10 cellular contexts compared by ENCODE assay signal in the genomic region with DNA sequence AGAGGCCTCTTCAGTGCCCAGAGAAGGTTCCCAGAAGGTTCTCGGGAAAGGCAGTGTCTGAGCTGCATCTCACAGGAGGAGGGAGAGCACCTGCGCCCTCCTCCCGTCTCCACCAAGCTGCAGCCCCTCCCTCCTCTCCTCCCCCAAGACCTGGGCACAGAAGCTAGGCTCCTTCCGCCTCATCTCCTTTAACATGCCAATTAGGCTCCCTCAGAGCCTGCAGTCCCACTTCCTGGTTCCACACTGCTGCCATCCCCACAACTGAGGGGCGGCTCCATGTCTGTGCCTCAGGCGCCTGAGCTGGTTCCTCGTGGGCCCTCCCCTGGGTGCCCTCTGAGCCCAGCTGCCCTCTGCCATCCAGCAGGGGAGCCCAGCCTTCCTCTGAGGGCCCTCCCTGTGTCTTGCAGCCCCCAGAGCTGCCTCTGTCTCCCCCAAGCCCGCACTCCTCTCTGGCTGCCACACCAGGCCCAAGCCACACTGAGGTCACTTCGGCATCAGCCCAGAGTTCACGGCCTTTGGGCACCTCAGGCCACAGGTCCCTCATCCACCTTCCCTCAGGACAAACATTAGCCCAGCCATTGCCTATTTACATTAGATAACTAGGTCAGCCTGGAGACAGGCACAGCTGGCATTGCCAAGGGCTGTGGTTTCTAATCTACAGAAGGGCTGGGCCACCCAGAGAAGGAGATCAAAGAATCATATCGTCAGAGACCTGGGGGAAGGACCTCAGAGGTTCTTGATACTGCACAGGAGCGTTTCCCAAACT. TPM values are rescaled to one million over a fixed set of nuclear protein-coding genes. Genes with fewer than 3 reads are reported as not detected.
DNase-seq lines count a peak whose midpoint lies in the region; ATAC-seq and TF ChIP-seq lines count a peak whose summit lies in the region.
"Had no signal": no experiment of that assay in that cellular context is flagged by ENCODE, and none has a peak within 500 bp of the region (broad histone marks: within the 10 kb centered on the region; RNA-seq: fewer than 3 reads in every experiment).

No MANE protein-coding gene starts in this region.

- DNase-seq in DMS79 (lab: John Stamatoyannopoulos, UW) (peak; percentile 87), NCI-H226 (peak; percentile 89), prostate gland (ENCODE audit: low spot score) (no peak), AG20443 (ENCODE audit: low spot score) (no peak), T-helper 9 cell (no peak)
- no peak for DNase-seq in activated CD8-positive, alpha-beta T cell treated with anti-CD3 and anti-CD28 coated beads for 36 hours
- DNase-seq: glutamatergic neuron had no signal

- intact Hi-C loops in prostate gland (cut with DNase I) = no loop called here
- intact Hi-C loops in activated CD8-positive, alpha-beta T cell treated with anti-CD3 and anti-CD28 coated beads for 36 hours (cut with micrococcal nuclease) = no loop called here

- TF ChIP-seq POLR2A in gastroesophageal sphincter (IDR thresholded peaks at IDR 0.05) = no peak
- TF ChIP-seq POLR2A in prostate gland (IDR thresholded peaks at IDR 0.05) = no peak

- no peaks in the 10 kb centered on the region for H3K4me1 Mint-ChIP-seq in activated CD8-positive, alpha-beta T cell treated with anti-CD3 and anti-CD28 coated beads for 36 hours (ENCODE audit: low read depth)

- WGBS in gastroesophageal sphincter (ENCODE audit: low coverage in 1 of 2), 2 donors = 65 to 66% methylated on average over 3 to 8 of the region's 12 CpGs
- 81% methylated on average over 12 of the region's 12 CpGs for WGBS in prostate gland

- TF ChIP-seq EP300 in gastroesophageal sphincter (IDR thresholded peaks at IDR 0.05) = no peak

- H3K27ac ChIP-seq in gastroesophageal sphincter (peak overlapping the region; percentile 71 to 86 (median 86)), prostate gland (peak overlapping the region; percentile 55 to 74)

- H3K36me3 Mint-ChIP-seq in activated CD8-positive, alpha-beta T cell treated with anti-CD3 and anti-CD28 coated beads for 36 hours (ENCODE audit: low read depth) = no peaks in the 10 kb centered on the region

- H3K9me3 Mint-ChIP-seq in activated CD8-positive, alpha-beta T cell treated with anti-CD3 and anti-CD28 coated beads for 36 hours = no peaks in the 10 kb centered on the region

- no peak overlapping the region for H3K4me3 ChIP-seq in gastroesophageal sphincter
- no peak overlapping the region for H3K4me3 ChIP-seq in prostate gland

- no peaks in the 10 kb centered on the region for H3K36me3 ChIP-seq in gastroesophageal sphincter
- no peaks in the 10 kb centered on the region for H3K36me3 ChIP-seq in prostate gland

- H3K4me1 ChIP-seq in gastroesophageal sphincter = peaks cover 5 to 84% (median 44%) of the 10 kb centered on the region in 3 donors
- peaks cover 15% of the 10 kb centered on the region for H3K4me1 ChIP-seq in prostate gland (replicated peaks)

- H3K27me3 Mint-ChIP-seq in activated CD8-positive, alpha-beta T cell treated with anti-CD3 and anti-CD28 coated beads for 36 hours = no peaks in the 10 kb centered on the region

- CTCF ChIA-PET in activated CD8-positive, alpha-beta T cell treated with anti-CD3 and anti-CD28 coated beads for 36 hours (lab: Charles Lee) = interaction anchor here (1.1 to 1.6 kb wide), 2 partner anchors 116 to 143 kb away, joined by 4 to 5 read pairs; no protein-coding TSS in a partner anchor

- POLR2A ChIA-PET in activated CD8-positive, alpha-beta T cell treated with anti-CD3 and anti-CD28 coated beads for 36 hours (lab: Charles Lee) = interaction anchor here (0.5 kb wide), 1 partner anchor 286 kb away, joined by 5 read pairs; no protein-coding TSS in a partner anchor

- no peak overlapping the region for H3K27ac Mint-ChIP-seq in activated CD8-positive, alpha-beta T cell treated with anti-CD3 and anti-CD28 coated beads for 36 hours

- no peaks in the 10 kb centered on the region for H3K9me3 ChIP-seq in gastroesophageal sphincter
- H3K9me3 ChIP-seq in prostate gland = no peaks in the 10 kb centered on the region

- no peak for ATAC-seq in gastroesophageal sphincter
- no peak for ATAC-seq in HG03175 (IDR thresholded peaks at IDR 0.05; ENCODE audit: unreplicated experiment)
- ATAC-seq in activated CD8-positive, alpha-beta T cell treated with anti-CD3 and anti-CD28 coated beads for 36 hours = no peak

- H3K4me3 Mint-ChIP-seq in activated CD8-positive, alpha-beta T cell treated with anti-CD3 and anti-CD28 coated beads for 36 hours = no peak overlapping the region

- TF ChIP-seq CTCF in gastroesophageal sphincter (IDR thresholded peaks at IDR 0.05) (no peak), prostate gland (IDR thresholded peaks at IDR 0.05) (no peak)
- TF ChIP-seq CTCF in activated CD8-positive, alpha-beta T cell treated with anti-CD3 and anti-CD28 coated beads for 36 hours (IDR thresholded peaks at IDR 0.05) = no peak

- H3K27me3 ChIP-seq in gastroesophageal sphincter (no peaks in the 10 kb centered on the region), prostate gland (replicated peaks; ENCODE audit: insufficient read depth) (no peaks in the 10 kb centered on the region)

RNA-seq across cellular contexts. Expression of a gene that starts 28.9 kb away (rescaled TPM):
- total RNA-seq in gastroesophageal sphincter = 10 to 100 TPM in 2 of 4 donors, 1 to 10 TPM in 2; 2.0 to 13.9 (median 9.8) TPM
- total RNA-seq in prostate gland = 10 to 100 TPM; 11.1 to 14.5 TPM
- not detected for total RNA-seq in activated CD8-positive, alpha-beta T cell treated with anti-CD3 and anti-CD28 coated beads for 36 hours
- total RNA-seq: bronchial epithelial cell had no signal

RNA-seq across cellular contexts. Expression of a gene that starts 42.6 kb away (rescaled TPM):
- 10 to 100 TPM; 20.2 to 47.3 (median 38.2) TPM for total RNA-seq in gastroesophageal sphincter
- 10 to 100 TPM; 56.6 to 58.6 TPM for total RNA-seq in prostate gland
- total RNA-seq in activated CD8-positive, alpha-beta T cell treated with anti-CD3 and anti-CD28 coated beads for 36 hours = 1 to 10 TPM; 4.2 to 4.6 TPM

Comparison
In these comparisons a context has a peak if more than half of its experiments do, and no peak if none do; other contexts are left out.
1. DNase-seq: peak in DMS79 (single experiment) and NCI-H226 (single experiment); none in prostate gland (single experiment), AG20443 (single experiment), T-helper 9 cell (single experiment) and activated CD8-positive, alpha-beta T cell treated with anti-CD3 and anti-CD28 coated beads for 36 hours (single experiment).